Comparison of ENCODE assay signal across 1 cellular context in genomic region chr16:89331371-89332109, GRCh38.
TF ChIP-seq lines count a peak whose summit lies in the region.

No MANE protein-coding gene starts in this region.

TF ChIP-seq in HCT116, 20 proteins besides CTCF, POLR2A, EP300 and RAD21 (continued from another document):
- no peak for TF ChIP-seq SIN3A (IDR thresholded peaks at IDR 0.05; ENCODE audit: low read depth)
- TF ChIP-seq EZH2phosphoT487 (IDR thresholded peaks at IDR 0.05; ENCODE audit: borderline replicate concordance): no peak
- no peak for TF ChIP-seq JUND (IDR thresholded peaks at IDR 0.05)
- TF ChIP-seq ATF3 (IDR thresholded peaks at IDR 0.05): no peak
- no peak for TF ChIP-seq EGR1 (IDR thresholded peaks at IDR 0.05; ENCODE audit: low read depth)
- TF ChIP-seq FOSL1 (IDR thresholded peaks at IDR 0.05; ENCODE audit: low read depth): no peak
- TF ChIP-seq SP1 (IDR thresholded peaks at IDR 0.05; ENCODE audit: low read depth): no peak
- TF ChIP-seq POLR2AphosphoS5 (IDR thresholded peaks at IDR 0.05; ENCODE audit: low read depth, low read length): no peak
- TF ChIP-seq CEBPB (IDR thresholded peaks at IDR 0.05; ENCODE audit: low read depth): no peak
- TF ChIP-seq ELF1 (IDR thresholded peaks at IDR 0.05; ENCODE audit: borderline replicate concordance, low read depth): no peak
- no peak for TF ChIP-seq TCF7L2 (IDR thresholded peaks at IDR 0.05; ENCODE audit: borderline replicate concordance, extremely low read depth, insufficient read depth, insufficient read length)
- no peak for TF ChIP-seq ZFX (IDR thresholded peaks at IDR 0.05)
- TF ChIP-seq ZNF274 (IDR thresholded peaks at IDR 0.05; ENCODE audit: low read depth, low read length): no peak
TF ChIP-seq in HCT116: peak in this region for 0.
